25 cellular contexts compared by ENCODE assay signal in genomic region chr6:144133225-144133821, GRCh38.
"Had no signal": no experiment of that assay in that cellular context is flagged by ENCODE, and none has a peak within 500 bp of the region (broad histone marks: within the 10 kb centered on the region; RNA-seq: fewer than 3 reads in every experiment).

No MANE protein-coding gene starts in this region.

- H3K27me3 ChIP-seq: breast epithelium had no signal

- H3K4me3 Mint-ChIP-seq: activated CD4-positive, alpha-beta T cell treated with anti-CD3 and anti-CD28 coated beads for 36 hours; activated CD8-positive, alpha-beta memory T cell treated with anti-CD3 and anti-CD28 coated beads, Interleukin-2, amount 10 ng/mL, durations not matched to agents 7 days and 5 days; activated T-cell treated with anti-CD3 and anti-CD28 coated beads, Interleukin-2, amount 50 U/mL, for 4 hours had no signal

- H3K4me1 ChIP-seq: breast epithelium had no signal

- H3K9me3 ChIP-seq: breast epithelium had no signal

- ATAC-seq: activated CD4-positive, alpha-beta T cell treated with anti-CD3 and anti-CD28 coated beads for 36 hours; activated CD8-positive, alpha-beta memory T cell treated with anti-CD3 and anti-CD28 coated beads, Interleukin-2, amount 10 ng/mL, durations not matched to agents 7 days and 5 days; activated T-cell treated with anti-CD3 and anti-CD28 coated beads, Interleukin-2, amount 50 U/mL, for 4 hours; Panc1; Right ventricle myocardium inferior had no signal

- H3K36me3 ChIP-seq: breast epithelium had no signal

- H3K4me3 ChIP-seq: breast epithelium, SK-N-MC had no signal

- H3K27ac ChIP-seq: breast epithelium, SK-N-MC, VCaP had no signal

- H3K27ac Mint-ChIP-seq: activated CD8-positive, alpha-beta memory T cell treated with anti-CD3 and anti-CD28 coated beads, Interleukin-2, amount 10 ng/mL, durations not matched to agents 7 days and 5 days had no signal

- DNase-seq: activated CD4-positive, alpha-beta T cell treated with anti-CD3 and anti-CD28 coated beads for 36 hours; activated CD4-positive, CD25-positive, alpha-beta regulatory T cell; activated CD8-positive, alpha-beta memory T cell treated with anti-CD3 and anti-CD28 coated beads, Interleukin-2, amount 10 ng/mL, durations not matched to agents 7 days and 5 days; activated gamma-delta T cell treated with Interleukin-2 at 50 U/mL for 16 hours; activated naive CD4-positive, alpha-beta T cell treated with anti-CD3 and anti-CD28 coated beads, Interleukin-2, amount 50 U/mL, for 16 hours; activated T-cell treated with anti-CD3 and anti-CD28 coated beads, Interleukin-2, amount 50 U/mL, for 4 hours; aorta; caudate nucleus; NCI-H1105 treated with DMSO at 0.1 percent for 48 hours; NCI-H1436 treated with DMSO at 0.1 percent for 48 hours; NCI-H1930; NCI-H345; NCI-H510A; NCI-H526 treated with DMSO at 0.1 percent for 48 hours; NCI-H82; NK-92 treated with Interleukin-12 subunit alpha and Interleukin-12 subunit beta, amount 100 ng/mL, for 24 hours; OCI-M1; RPMI8226; T-helper 1 cell had no signal

- H3K9me3 Mint-ChIP-seq: activated T-cell treated with anti-CD3 and anti-CD28 coated beads, Interleukin-2, amount 50 U/mL, for 4 hours; activated T-helper 2 cell treated with anti-CD3 and anti-CD28 coated beads, Interferon-gamma antibody, Interleukin-2, Interleukin-4, amounts not matched to agents 10 μg/mL and 5 μg/mL and 100 μg/mL, durations not matched to agents 14 hours and 24 hours and 36 hours had no signal
